1 cellular context compared by ENCODE assay signal in genomic region chr4:6245246-6246169, GRCh38.
TF ChIP-seq lines count a peak whose summit lies in the region.

No MANE protein-coding gene starts in this region.

TF ChIP-seq in H1, 55 proteins besides CTCF, POLR2A, EP300 and RAD21 (continued from another document):
- TF ChIP-seq, protein P1, sequence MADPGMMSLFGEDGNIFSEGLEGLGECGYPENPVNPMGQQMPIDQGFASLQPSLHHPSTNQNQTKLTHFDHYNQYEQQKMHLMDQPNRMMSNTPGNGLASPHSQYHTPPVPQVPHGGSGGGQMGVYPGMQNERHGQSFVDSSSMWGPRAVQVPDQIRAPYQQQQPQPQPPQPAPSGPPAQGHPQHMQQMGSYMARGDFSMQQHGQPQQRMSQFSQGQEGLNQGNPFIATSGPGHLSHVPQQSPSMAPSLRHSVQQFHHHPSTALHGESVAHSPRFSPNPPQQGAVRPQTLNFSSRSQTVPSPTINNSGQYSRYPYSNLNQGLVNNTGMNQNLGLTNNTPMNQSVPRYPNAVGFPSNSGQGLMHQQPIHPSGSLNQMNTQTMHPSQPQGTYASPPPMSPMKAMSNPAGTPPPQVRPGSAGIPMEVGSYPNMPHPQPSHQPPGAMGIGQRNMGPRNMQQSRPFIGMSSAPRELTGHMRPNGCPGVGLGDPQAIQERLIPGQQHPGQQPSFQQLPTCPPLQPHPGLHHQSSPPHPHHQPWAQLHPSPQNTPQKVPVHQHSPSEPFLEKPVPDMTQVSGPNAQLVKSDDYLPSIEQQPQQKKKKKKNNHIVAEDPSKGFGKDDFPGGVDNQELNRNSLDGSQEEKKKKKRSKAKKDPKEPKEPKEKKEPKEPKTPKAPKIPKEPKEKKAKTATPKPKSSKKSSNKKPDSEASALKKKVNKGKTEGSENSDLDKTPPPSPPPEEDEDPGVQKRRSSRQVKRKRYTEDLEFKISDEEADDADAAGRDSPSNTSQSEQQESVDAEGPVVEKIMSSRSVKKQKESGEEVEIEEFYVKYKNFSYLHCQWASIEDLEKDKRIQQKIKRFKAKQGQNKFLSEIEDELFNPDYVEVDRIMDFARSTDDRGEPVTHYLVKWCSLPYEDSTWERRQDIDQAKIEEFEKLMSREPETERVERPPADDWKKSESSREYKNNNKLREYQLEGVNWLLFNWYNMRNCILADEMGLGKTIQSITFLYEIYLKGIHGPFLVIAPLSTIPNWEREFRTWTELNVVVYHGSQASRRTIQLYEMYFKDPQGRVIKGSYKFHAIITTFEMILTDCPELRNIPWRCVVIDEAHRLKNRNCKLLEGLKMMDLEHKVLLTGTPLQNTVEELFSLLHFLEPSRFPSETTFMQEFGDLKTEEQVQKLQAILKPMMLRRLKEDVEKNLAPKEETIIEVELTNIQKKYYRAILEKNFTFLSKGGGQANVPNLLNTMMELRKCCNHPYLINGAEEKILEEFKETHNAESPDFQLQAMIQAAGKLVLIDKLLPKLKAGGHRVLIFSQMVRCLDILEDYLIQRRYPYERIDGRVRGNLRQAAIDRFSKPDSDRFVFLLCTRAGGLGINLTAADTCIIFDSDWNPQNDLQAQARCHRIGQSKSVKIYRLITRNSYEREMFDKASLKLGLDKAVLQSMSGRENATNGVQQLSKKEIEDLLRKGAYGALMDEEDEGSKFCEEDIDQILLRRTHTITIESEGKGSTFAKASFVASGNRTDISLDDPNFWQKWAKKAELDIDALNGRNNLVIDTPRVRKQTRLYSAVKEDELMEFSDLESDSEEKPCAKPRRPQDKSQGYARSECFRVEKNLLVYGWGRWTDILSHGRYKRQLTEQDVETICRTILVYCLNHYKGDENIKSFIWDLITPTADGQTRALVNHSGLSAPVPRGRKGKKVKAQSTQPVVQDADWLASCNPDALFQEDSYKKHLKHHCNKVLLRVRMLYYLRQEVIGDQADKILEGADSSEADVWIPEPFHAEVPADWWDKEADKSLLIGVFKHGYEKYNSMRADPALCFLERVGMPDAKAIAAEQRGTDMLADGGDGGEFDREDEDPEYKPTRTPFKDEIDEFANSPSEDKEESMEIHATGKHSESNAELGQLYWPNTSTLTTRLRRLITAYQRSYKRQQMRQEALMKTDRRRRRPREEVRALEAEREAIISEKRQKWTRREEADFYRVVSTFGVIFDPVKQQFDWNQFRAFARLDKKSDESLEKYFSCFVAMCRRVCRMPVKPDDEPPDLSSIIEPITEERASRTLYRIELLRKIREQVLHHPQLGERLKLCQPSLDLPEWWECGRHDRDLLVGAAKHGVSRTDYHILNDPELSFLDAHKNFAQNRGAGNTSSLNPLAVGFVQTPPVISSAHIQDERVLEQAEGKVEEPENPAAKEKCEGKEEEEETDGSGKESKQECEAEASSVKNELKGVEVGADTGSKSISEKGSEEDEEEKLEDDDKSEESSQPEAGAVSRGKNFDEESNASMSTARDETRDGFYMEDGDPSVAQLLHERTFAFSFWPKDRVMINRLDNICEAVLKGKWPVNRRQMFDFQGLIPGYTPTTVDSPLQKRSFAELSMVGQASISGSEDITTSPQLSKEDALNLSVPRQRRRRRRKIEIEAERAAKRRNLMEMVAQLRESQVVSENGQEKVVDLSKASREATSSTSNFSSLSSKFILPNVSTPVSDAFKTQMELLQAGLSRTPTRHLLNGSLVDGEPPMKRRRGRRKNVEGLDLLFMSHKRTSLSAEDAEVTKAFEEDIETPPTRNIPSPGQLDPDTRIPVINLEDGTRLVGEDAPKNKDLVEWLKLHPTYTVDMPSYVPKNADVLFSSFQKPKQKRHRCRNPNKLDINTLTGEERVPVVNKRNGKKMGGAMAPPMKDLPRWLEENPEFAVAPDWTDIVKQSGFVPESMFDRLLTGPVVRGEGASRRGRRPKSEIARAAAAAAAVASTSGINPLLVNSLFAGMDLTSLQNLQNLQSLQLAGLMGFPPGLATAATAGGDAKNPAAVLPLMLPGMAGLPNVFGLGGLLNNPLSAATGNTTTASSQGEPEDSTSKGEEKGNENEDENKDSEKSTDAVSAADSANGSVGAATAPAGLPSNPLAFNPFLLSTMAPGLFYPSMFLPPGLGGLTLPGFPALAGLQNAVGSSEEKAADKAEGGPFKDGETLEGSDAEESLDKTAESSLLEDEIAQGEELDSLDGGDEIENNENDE (IDR thresholded peaks at IDR 0.05; ENCODE audit: insufficient replicate concordance, low read length): no peak
- TF ChIP-seq CEBPB (IDR thresholded peaks at IDR 0.05; ENCODE audit: low read depth, low read length) (no peak), KDM4A (IDR thresholded peaks at IDR 0.05; ENCODE audit: low read depth, low read length, severe bottlenecking) (peak; percentile 99), PHF8 (conservative IDR thresholded peaks at IDR 0.05; ENCODE audit: low read depth, low read length) (peak; percentile 69), TBP (IDR thresholded peaks at IDR 0.05; ENCODE audit: low read depth, low read length) (peak; percentile 39; the same call in 1 of the 2 replicates), CTBP2 (IDR thresholded peaks at IDR 0.05; ENCODE audit: borderline replicate concordance, insufficient read depth, insufficient read length, low read length) (no peak), ATF3 (IDR thresholded peaks at IDR 0.05; ENCODE audit: insufficient read depth, low read depth, low read length) (no peak), SIN3A (conservative IDR thresholded peaks at IDR 0.05 in 1 of 2, IDR thresholded peaks at IDR 0.05 in 1 of 2; ENCODE audit: low read depth in 1 of 2, low read length in 2 of 2) (no peak; a peak in 1 of 4 replicates), RFX5 (IDR thresholded peaks at IDR 0.05; ENCODE audit: borderline replicate concordance, low read depth, low read length) (no peak), YY1 (IDR thresholded peaks at IDR 0.05; ENCODE audit: low read depth, low read length) (peak; percentile 16; the same call in 1 of the 2 replicates), FOSL1 (IDR thresholded peaks at IDR 0.05; ENCODE audit: insufficient read depth, low read depth, low read length) (no peak), SIRT6 (IDR thresholded peaks at IDR 0.05; ENCODE audit: low read length) (no peak), TAF1 (IDR thresholded peaks at IDR 0.05; ENCODE audit: low read depth, low read length) (no peak), GABPA (IDR thresholded peaks at IDR 0.05; ENCODE audit: borderline replicate concordance, insufficient read depth, low read length) (peak; percentile 73), SIX5 (IDR thresholded peaks at IDR 0.05; ENCODE audit: low read depth, low read length) (peak; percentile 79), CBX8 (IDR thresholded peaks at IDR 0.05; ENCODE audit: borderline replicate concordance, low read depth, low read length) (no peak), POLR2AphosphoS5 (IDR thresholded peaks at IDR 0.05; ENCODE audit: low read depth, low read length) (no peak; the same call in 1 of the 2 replicates), ZNF274 (IDR thresholded peaks at IDR 0.05; ENCODE audit: borderline replicate concordance, extremely low read depth, low read length) (no peak), NRF1 (IDR thresholded peaks at IDR 0.05; ENCODE audit: low read depth, low read length) (peak; percentile 6; the same call in 1 of the 2 replicates), SP2 (IDR thresholded peaks at IDR 0.05; ENCODE audit: low read length) (no peak), E2F6 (IDR thresholded peaks at IDR 0.05) (peak; percentile 95), SAP30 (IDR thresholded peaks at IDR 0.05; ENCODE audit: insufficient read depth, insufficient replicate concordance, low read length) (no peak), SRF (IDR thresholded peaks at IDR 0.05; ENCODE audit: low read depth, low read length) (no peak), BRCA1 (IDR thresholded peaks at IDR 0.05; ENCODE audit: low read depth, low read length) (no peak), JUND (IDR thresholded peaks at IDR 0.05; ENCODE audit: low read length) (no peak), CBX5 (IDR thresholded peaks at IDR 0.05; ENCODE audit: low read depth, low read length) (no peak), KDM5A (IDR thresholded peaks at IDR 0.05; ENCODE audit: low read length) (no peak), BACH1 (IDR thresholded peaks at IDR 0.05; ENCODE audit: low read length) (no peak), TAF7 (optimal IDR thresholded peaks at IDR 0.05; ENCODE audit: borderline replicate concordance, low read depth, low read length) (no peak), NANOG (IDR thresholded peaks at IDR 0.05; ENCODE audit: insufficient read depth, low read depth, low read length, poor library complexity, severe bottlenecking) (no peak)
TF ChIP-seq in H1: peak in this region for 17.
